In genomic region chr7:156725982-156726381, GRCh38 we compare ENCODE assay signal across 23 cellular contexts.
A peak's percentile ranks its signal among the peaks of the same experiment; 100 is the strongest.
DNase-seq lines count a peak whose midpoint lies in the region; ATAC-seq and TF ChIP-seq lines count a peak whose summit lies in the region.
"Had no signal": no experiment of that assay in that cellular context is flagged by ENCODE, and none has a peak within 500 bp of the region (broad histone marks: within the 10 kb centered on the region; RNA-seq: fewer than 3 reads in every experiment).

No MANE protein-coding gene starts in this region.

- no TSS peak for BruUV-seq in IMR-90 (replicated peaks; lab: Mats Ljungman, UMichigan)

- no peaks in the 10 kb centered on the region for H3K9me3 ChIP-seq in IMR-90 (ENCODE audit: control insufficient read depth, insufficient read depth, low read length)
- no peaks in the 10 kb centered on the region for H3K9me3 ChIP-seq in Karpas-422 (ENCODE audit: low read length)
- H3K9me3 ChIP-seq: BLaER1 had no signal

- H3K4me2 ChIP-seq in IMR-90 (ENCODE audit: low read depth, low read length) (no peak overlapping the region), Karpas-422 (ENCODE audit: low read depth, low read length, poor library complexity, severe bottlenecking) (no peak overlapping the region)
- H3K4me2 ChIP-seq: BLaER1 had no signal

- no peak overlapping the region for H3K4ac ChIP-seq in IMR-90 (ENCODE audit: low read depth, low read length)

- no peak overlapping the region for H3K23ac ChIP-seq in IMR-90 (ENCODE audit: low read depth, low read length)

- no peak overlapping the region for H2BK15ac ChIP-seq in IMR-90 (ENCODE audit: low read depth, low read length)

- peaks cover 5 to 11% of the 10 kb centered on the region in 2 experiments; a peak in 3 of 4 replicates for H3K79me1 ChIP-seq in IMR-90 (ENCODE audit: low read depth in 1 of 2, low read length in 2 of 2)

- H2AK9ac ChIP-seq in IMR-90 (replicated peaks; ENCODE audit: low read depth, low read length, poor library complexity), result no peak overlapping the region

- no peaks in the 10 kb centered on the region for H3K9me2 ChIP-seq in Karpas-422 (replicated peaks; ENCODE audit: insufficient read depth, low read length)

- H3K4me3 ChIP-seq in IMR-90 (ENCODE audit: insufficient read depth, low read depth, low read length) (no peak overlapping the region), fibroblast of the aortic adventitia (ENCODE audit: low read depth, low read length) (no peak overlapping the region), Karpas-422 (ENCODE audit: low read length) (no peak overlapping the region)
- H3K4me3 ChIP-seq: BLaER1, SK-N-MC had no signal

- H3K18ac ChIP-seq in IMR-90 (ENCODE audit: low read depth, low read length), result no peak overlapping the region

- ATAC-seq in IMR-90 (ENCODE audit: low read depth), result no peak

- no peak overlapping the region for H3K56ac ChIP-seq in IMR-90 (ENCODE audit: extremely low read depth, insufficient read depth, low read length)

- H3K9me1 ChIP-seq in IMR-90 (ENCODE audit: insufficient read depth, low read length), result no peaks in the 10 kb centered on the region

- no peak for DNase-seq in IMR-90
- peak; percentile 15 for DNase-seq in amniotic epithelial cell (ENCODE audit: low read depth)
- peak; percentile 40 for DNase-seq in fibroblast of the aortic adventitia (ENCODE audit: low read depth)
- peak; percentile 22 for DNase-seq in myocyte (ENCODE audit: low read depth)
- no peak for DNase-seq in SHP77 treated with DMSO at 0.1 percent for 48 hours (lab: John Stamatoyannopoulos, UW)
- no peak for DNase-seq in Karpas-422
- no peak for DNase-seq in posterior vena cava (ENCODE audit: low spot score)
- DNase-seq: CD4-positive, alpha-beta T cell; COR-L47; DMS79; KBM-7; MV-4-11; NCI-H1105 treated with DMSO at 0.1 percent for 48 hours; NCI-H1694; NCI-H2081; NCI-H2171; NCI-H345; NCI-H524; RPMI8226; SHP77; SW 1271 had no signal

- no peak for TF ChIP-seq POLR2A in IMR-90 (IDR thresholded peaks at IDR 0.05; ENCODE audit: low read depth, low read length)

- no peak overlapping the region for H4K8ac ChIP-seq in IMR-90 (ENCODE audit: low read depth in 2 of 2, low read length in 2 of 2)

- intact Hi-C loops in IMR-90 (cut with micrococcal nuclease), result no loop called here
- intact Hi-C loops in posterior vena cava (cut with DNase I), result no loop called here

- CTCF ChIA-PET in IMR-90 (lab: Yijun Ruan, JAX), result interaction anchor here (0.6 kb wide), 1 partner anchor 20 kb away, joined by 3 read pairs; no protein-coding TSS in a partner anchor

- no peak overlapping the region for H3K27ac ChIP-seq in IMR-90 (ENCODE audit: insufficient read depth, low read length)
- H3K27ac ChIP-seq in Karpas-422 (ENCODE audit: low read length), result no peak overlapping the region
- H3K27ac ChIP-seq: BLaER1, SK-N-MC had no signal

- H2BK20ac ChIP-seq in IMR-90 (ENCODE audit: low read depth, low read length), result no peak overlapping the region

- H2AK5ac ChIP-seq in IMR-90 (ENCODE audit: low read depth, low read length), result no peak overlapping the region

- H2AFZ ChIP-seq in IMR-90 (replicated peaks; ENCODE audit: low read length, poor library complexity) (no peak overlapping the region), Karpas-422 (ENCODE audit: low read length) (no peak overlapping the region)

- no peak overlapping the region for H4K91ac ChIP-seq in IMR-90 (ENCODE audit: insufficient read depth, low read depth, low read length)

- H3K4me1 ChIP-seq in IMR-90 (ENCODE audit: control insufficient read depth, insufficient read depth, low read length) (no peaks in the 10 kb centered on the region; the same call in 1 of the 2 replicates), Karpas-422 (ENCODE audit: low read length) (no peaks in the 10 kb centered on the region)
- H3K4me1 ChIP-seq: BLaER1 had no signal

- no peak overlapping the region for H2BK5ac ChIP-seq in IMR-90 (ENCODE audit: low read depth, low read length, poor library complexity, severe bottlenecking)

- TF ChIP-seq CTCF in IMR-90 (conservative IDR thresholded peaks at IDR 0.05; ENCODE audit: low read depth, low read length) (no peak), fibroblast of the aortic adventitia (IDR thresholded peaks at IDR 0.05; ENCODE audit: insufficient read depth, low read length) (no peak)

- dilution Hi-C loops in IMR-90 (cut with HindIII; ENCODE audit: low sequenced_read_pairs, unreplicated experiment), result no loop called here

- no peak overlapping the region for H4K5ac ChIP-seq in IMR-90 (ENCODE audit: low read depth, low read length)

- H3K27me3 ChIP-seq in IMR-90 (ENCODE audit: control insufficient read depth, insufficient read depth, low read length) (no peaks in the 10 kb centered on the region), Karpas-422 (ENCODE audit: low read length) (no peaks in the 10 kb centered on the region)
- H3K27me3 ChIP-seq: BLaER1 had no signal

- H3K36me3 ChIP-seq in IMR-90 (ENCODE audit: control insufficient read depth, insufficient read depth, low read length), result no peaks in the 10 kb centered on the region
- H3K36me3 ChIP-seq in Karpas-422 (ENCODE audit: insufficient read depth, low read length), result peaks cover 28% of the 10 kb centered on the region; the same call in 1 of the 2 replicates

- H3K9ac ChIP-seq in IMR-90 (ENCODE audit: low read depth, low read length) (no peak overlapping the region), Karpas-422 (ENCODE audit: low read length) (no peak overlapping the region)
- H3K9ac ChIP-seq: BLaER1 had no signal

- in situ Hi-C loops in IMR-90 (cut with MboI; ENCODE audit: low sequenced_read_pairs), result no loop called here

- H2BK120ac ChIP-seq in IMR-90 (ENCODE audit: low read depth, low read length), result no peak overlapping the region

- POLR2A ChIA-PET in IMR-90 (lab: Charles Lee; ENCODE audit: unreplicated experiment), result interaction anchor here (0.6 kb wide), 1 partner anchor 616 kb away, joined by 19 read pairs; no protein-coding TSS in a partner anchor

- TF ChIP-seq RAD21 in IMR-90 (IDR thresholded peaks at IDR 0.05; ENCODE audit: low read length), result no peak

- H3K79me2 ChIP-seq in Karpas-422 (ENCODE audit: low read length), result peaks cover 51% of the 10 kb centered on the region

- H4K20me1 ChIP-seq in IMR-90 (ENCODE audit: insufficient read depth, low read length), result no peaks in the 10 kb centered on the region
- H4K20me1 ChIP-seq in Karpas-422 (ENCODE audit: insufficient read depth, low read depth, low read length), result no peaks in the 10 kb centered on the region
- H4K20me1 ChIP-seq: BLaER1 had no signal

- no peak overlapping the region for H3K14ac ChIP-seq in IMR-90 (replicated peaks; ENCODE audit: low read depth, low read length)

TF ChIP-seq in IMR-90, 13 proteins besides CTCF, POLR2A, EP300 and RAD21:
- TF ChIP-seq SMC3 (IDR thresholded peaks at IDR 0.05; ENCODE audit: low read depth, low read length) (no peak), NFE2L2 (IDR thresholded peaks at IDR 0.05; ENCODE audit: low read depth, low read length) (no peak), CHD1 (IDR thresholded peaks at IDR 0.05; ENCODE audit: low read depth, low read length) (no peak), MAFK (IDR thresholded peaks at IDR 0.05; ENCODE audit: low read depth, low read length) (0 out of 2 replicates have a peak, but pooled peaks have one; percentile 23), RFX5 (IDR thresholded peaks at IDR 0.05; ENCODE audit: low read depth, low read length) (no peak), ELK1 (IDR thresholded peaks at IDR 0.05; ENCODE audit: borderline replicate concordance, low read depth, low read length) (no peak), USF2 (IDR thresholded peaks at IDR 0.05; ENCODE audit: low read depth, low read length) (no peak), MAZ (IDR thresholded peaks at IDR 0.05; ENCODE audit: borderline replicate concordance, low read depth, low read length) (no peak), RCOR1 (IDR thresholded peaks at IDR 0.05; ENCODE audit: insufficient replicate concordance, low read length) (no peak)
TF ChIP-seq in IMR-90: peak in this region for 1.

Comparison
In these comparisons a context has a peak if more than half of its experiments do, and no peak if none do; other contexts are left out.
1. DNase-seq: peak in amniotic epithelial cell (single experiment), fibroblast of the aortic adventitia (single experiment) and myocyte (single experiment); none in IMR-90 (single experiment), SHP77 treated with DMSO at 0.1 percent for 48 hours (single experiment), Karpas-422 (single experiment) and posterior vena cava (single experiment).